In genomic region chr7:107815254-107815882, GRCh38 we compare ENCODE assay signal across 20 cellular contexts. TPM values are rescaled to one million over a fixed set of nuclear protein-coding genes. Genes with fewer than 3 reads are reported as not detected.
A peak's percentile ranks its signal among the peaks of the same experiment; 100 is the strongest.
DNase-seq lines count a peak whose midpoint lies in the region; ATAC-seq, FAIRE-seq and TF ChIP-seq lines count a peak whose summit lies in the region.
"Had no signal": no experiment of that assay in that cellular context is flagged by ENCODE, and none has a peak within 500 bp of the region (broad histone marks: within the 10 kb centered on the region; RNA-seq: fewer than 3 reads in every experiment).

No MANE protein-coding gene starts in this region.

- H3K4me1 ChIP-seq in pancreas (peaks cover 0 to 4% (median 0%) of the 10 kb centered on the region in 3 donors), hepatocyte (ENCODE audit: insufficient read depth) (no peaks in the 10 kb centered on the region)
- H3K4me1 ChIP-seq: parathyroid adenoma, thyroid gland had no signal

- no peak for DNase-seq in activated T-cell treated with anti-CD3 and anti-CD28 coated beads, Interleukin-2, amount 50 U/mL, for 24 hours
- DNase-seq in activated T-cell treated with anti-CD3 and anti-CD28 coated beads, Interleukin-2, amount 50 U/mL, for 1 hour, result no peak
- DNase-seq in GM13977 (ENCODE audit: low spot score) (peak; percentile 13), pancreas (no peak), hepatocyte (ENCODE audit: low spot score) (no peak)
- DNase-seq in activated naive CD8-positive, alpha-beta T cell treated with anti-CD3 and anti-CD28 coated beads for 36 hours, result peak; percentile 31
- DNase-seq: amniotic stem cell, hippocampal formation, NCI-H2029, NCI-H524 treated with DMSO at 0.1 percent for 48 hours, SK-N-SH, thyroid gland had no signal

- H3K27ac ChIP-seq in pancreas (no peak overlapping the region), hepatocyte (no peak overlapping the region)
- H3K27ac ChIP-seq: parathyroid adenoma, thyroid gland had no signal

- peak; percentile 39 for FAIRE-seq in pancreas (lab: Jason Lieb, UNC)
- FAIRE-seq: GM18507, TTC549 had no signal

- H3K27me3 ChIP-seq in pancreas (no peaks in the 10 kb centered on the region), hepatocyte (peaks cover 4% of the 10 kb centered on the region)
- H3K27me3 ChIP-seq: thyroid gland had no signal

- no peaks in the 10 kb centered on the region for H3K9me2 ChIP-seq in hepatocyte (replicated peaks; ENCODE audit: insufficient read depth)
- H3K9me2 ChIP-seq: SK-N-SH had no signal

- H3K9me3 ChIP-seq in pancreas (no peaks in the 10 kb centered on the region), hepatocyte (ENCODE audit: low read depth) (no peaks in the 10 kb centered on the region)
- H3K9me3 ChIP-seq: SK-N-SH, thyroid gland had no signal

- H3K36me3 ChIP-seq in pancreas (no peaks in the 10 kb centered on the region), hepatocyte (replicated peaks; ENCODE audit: insufficient read depth, low read depth) (no peaks in the 10 kb centered on the region)
- H3K36me3 ChIP-seq: thyroid gland had no signal

- H3K36me3 Mint-ChIP-seq in activated T-cell treated with anti-CD3 and anti-CD28 coated beads, Interleukin-2, amount 50 U/mL, for 24 hours (ENCODE audit: low read depth), result no peaks in the 10 kb centered on the region
- peaks cover 10% of the 10 kb centered on the region for H3K36me3 Mint-ChIP-seq in activated naive CD8-positive, alpha-beta T cell treated with anti-CD3 and anti-CD28 coated beads for 36 hours

- H3K27ac Mint-ChIP-seq in activated T-cell treated with anti-CD3 and anti-CD28 coated beads, Interleukin-2, amount 50 U/mL, for 24 hours, result peak overlapping the region; percentile 94
- peak overlapping the region; percentile 84 for H3K27ac Mint-ChIP-seq in activated naive CD8-positive, alpha-beta T cell treated with anti-CD3 and anti-CD28 coated beads for 36 hours

- H3K4me3 Mint-ChIP-seq in activated T-cell treated with anti-CD3 and anti-CD28 coated beads, Interleukin-2, amount 50 U/mL, for 24 hours, result peak overlapping the region; percentile 16
- no peak overlapping the region for H3K4me3 Mint-ChIP-seq in activated naive CD8-positive, alpha-beta T cell treated with anti-CD3 and anti-CD28 coated beads for 36 hours

- no peaks in the 10 kb centered on the region for H3K79me2 ChIP-seq in hepatocyte
- H3K79me2 ChIP-seq: parathyroid adenoma had no signal

- no peaks in the 10 kb centered on the region for H3K27me3 Mint-ChIP-seq in activated T-cell treated with anti-CD3 and anti-CD28 coated beads, Interleukin-2, amount 50 U/mL, for 24 hours
- no peaks in the 10 kb centered on the region for H3K27me3 Mint-ChIP-seq in activated naive CD8-positive, alpha-beta T cell treated with anti-CD3 and anti-CD28 coated beads for 36 hours

- TF ChIP-seq CTCF in GM13977 (IDR thresholded peaks at IDR 0.05; ENCODE audit: extremely low read depth, insufficient read depth, missing control alignments) (no peak), pancreas (IDR thresholded peaks at IDR 0.05) (no peak), hepatocyte (IDR thresholded peaks at IDR 0.05; ENCODE audit: poor library complexity) (no peak)

- H3K4me1 Mint-ChIP-seq in activated T-cell treated with anti-CD3 and anti-CD28 coated beads, Interleukin-2, amount 50 U/mL, for 24 hours (ENCODE audit: low read depth), result peaks cover 41% of the 10 kb centered on the region
- H3K4me1 Mint-ChIP-seq in activated naive CD8-positive, alpha-beta T cell treated with anti-CD3 and anti-CD28 coated beads for 36 hours, result peaks cover 30% of the 10 kb centered on the region

- ATAC-seq in pancreas, result no peak
- ATAC-seq in HG02571 (IDR thresholded peaks at IDR 0.05; ENCODE audit: unreplicated experiment), result no peak
- no peak for ATAC-seq in HG02798 (IDR thresholded peaks at IDR 0.05; ENCODE audit: poor library complexity, unreplicated experiment)
- ATAC-seq: esophagus mucosa had no signal

- H4K20me1 ChIP-seq in hepatocyte (ENCODE audit: insufficient read depth, poor library complexity, severe bottlenecking), result no peaks in the 10 kb centered on the region

- H3K4me3 ChIP-seq in pancreas (no peak overlapping the region), hepatocyte (no peak overlapping the region)
- H3K4me3 ChIP-seq: thyroid gland had no signal

- intact Hi-C loops in pancreas (cut with DNase I), result no loop called here

- H3K9me3 Mint-ChIP-seq in activated T-cell treated with anti-CD3 and anti-CD28 coated beads, Interleukin-2, amount 50 U/mL, for 24 hours, result no peaks in the 10 kb centered on the region
- H3K9me3 Mint-ChIP-seq in activated naive CD8-positive, alpha-beta T cell treated with anti-CD3 and anti-CD28 coated beads for 36 hours, result peaks cover 5% of the 10 kb centered on the region

- no peak overlapping the region for H2AFZ ChIP-seq in hepatocyte
- H2AFZ ChIP-seq: parathyroid adenoma had no signal

- no peak overlapping the region for H3K4me2 ChIP-seq in hepatocyte
- H3K4me2 ChIP-seq: SK-N-SH had no signal

- 58 to 59% methylated on average over 4 of the region's 4 CpGs for WGBS in pancreas, 2 donors
- 68% methylated on average over 4 of the region's 4 CpGs for WGBS in hepatocyte (ENCODE audit: low lambda C conversion rate, missing lambda C conversion rate)

- in situ Hi-C loops in GM13977 (cut with MboI; ENCODE audit: low pct_unique_long_range_greater_than_20kb, low sequenced_read_pairs, unreplicated experiment), result no loop called here

RNA-seq across cellular contexts. Expression of gene SLC26A3, which starts 12.3 kb away (rescaled TPM):
- total RNA-seq in activated naive CD8-positive, alpha-beta T cell treated with anti-CD3 and anti-CD28 coated beads for 36 hours, result not detected
- total RNA-seq in pancreas (1 to 10 TPM in 1 of 6 donors, under 1 TPM in 1, not detected in 4; 0.23 to 1.1 TPM), hepatocyte (14.2 and 18.1 TPM in 2 replicates)
- polyA plus RNA-seq in pancreas (under 1 TPM in 1 of 2 donors, not detected in 1; 0.34 TPM), hepatocyte (4.2 and 8.1 TPM in 2 replicates)
- total RNA-seq: G401 had no signal
- polyA plus RNA-seq: AG04450, SK-N-SH had no signal

Comparison
In these comparisons a context has a peak if more than half of its experiments do, and no peak if none do; other contexts are left out.
1. DNase-seq: peak in GM13977 (single experiment) and activated naive CD8-positive, alpha-beta T cell treated with anti-CD3 and anti-CD28 coated beads for 36 hours (single experiment); none in activated T-cell treated with anti-CD3 and anti-CD28 coated beads, Interleukin-2, amount 50 U/mL, for 24 hours (single experiment), activated T-cell treated with anti-CD3 and anti-CD28 coated beads, Interleukin-2, amount 50 U/mL, for 1 hour (single experiment), pancreas (0 of 6) and hepatocyte (single experiment).